ENCODE assay signal across 13 cellular contexts in genomic region chr12:20474443-20474842, GRCh38.
"Had no signal": no experiment of that assay in that cellular context is flagged by ENCODE, and none has a peak within 500 bp of the region (broad histone marks: within the 10 kb centered on the region; RNA-seq: fewer than 3 reads in every experiment).

No MANE protein-coding gene starts in this region.

- H3K27ac ChIP-seq: foreskin keratinocyte, pancreas, thyroid gland, WERI-Rb-1 had no signal

- FAIRE-seq: colon, pancreas had no signal

- H3K9me3 ChIP-seq: esophagus muscularis mucosa, pancreas, thyroid gland, uterus had no signal

- H3K36me3 ChIP-seq: esophagus muscularis mucosa, pancreas, thyroid gland, uterus, WERI-Rb-1 had no signal

- DNase-seq: activated CD4-positive, alpha-beta T cell treated with anti-CD3 and anti-CD28 coated beads, Interleukin-2, amount 10 ng/mL, durations not matched to agents 24 days and 14 days; activated CD8-positive, alpha-beta memory T cell treated with anti-CD3 and anti-CD28 coated beads, Interleukin-2, amount 50 U/mL, for 4 hours; activated CD8-positive, alpha-beta T cell treated with anti-CD3 and anti-CD28 coated beads, Interleukin-2, amount 10 ng/mL, durations not matched to agents 7 days and 5 days; activated effector memory CD4-positive, alpha-beta T cell treated with anti-CD3 and anti-CD28 coated beads, Interleukin-2, amount 50 U/mL, for 16 hours; activated T-cell treated with anti-CD3 and anti-CD28 coated beads, Interleukin-2, amount 50 U/mL, for 48 hours; foreskin keratinocyte; glutamatergic neuron; pancreas; thyroid gland; uterus; WERI-Rb-1 had no signal

- H3K4me1 ChIP-seq: foreskin keratinocyte, pancreas, uterus had no signal

- H3K27me3 ChIP-seq: esophagus muscularis mucosa, foreskin keratinocyte, pancreas, thyroid gland, uterus had no signal

- H3K4me3 ChIP-seq: esophagus muscularis mucosa, pancreas, thyroid gland, uterus had no signal
